8 cellular contexts compared by ENCODE assay signal in the genomic region with DNA sequence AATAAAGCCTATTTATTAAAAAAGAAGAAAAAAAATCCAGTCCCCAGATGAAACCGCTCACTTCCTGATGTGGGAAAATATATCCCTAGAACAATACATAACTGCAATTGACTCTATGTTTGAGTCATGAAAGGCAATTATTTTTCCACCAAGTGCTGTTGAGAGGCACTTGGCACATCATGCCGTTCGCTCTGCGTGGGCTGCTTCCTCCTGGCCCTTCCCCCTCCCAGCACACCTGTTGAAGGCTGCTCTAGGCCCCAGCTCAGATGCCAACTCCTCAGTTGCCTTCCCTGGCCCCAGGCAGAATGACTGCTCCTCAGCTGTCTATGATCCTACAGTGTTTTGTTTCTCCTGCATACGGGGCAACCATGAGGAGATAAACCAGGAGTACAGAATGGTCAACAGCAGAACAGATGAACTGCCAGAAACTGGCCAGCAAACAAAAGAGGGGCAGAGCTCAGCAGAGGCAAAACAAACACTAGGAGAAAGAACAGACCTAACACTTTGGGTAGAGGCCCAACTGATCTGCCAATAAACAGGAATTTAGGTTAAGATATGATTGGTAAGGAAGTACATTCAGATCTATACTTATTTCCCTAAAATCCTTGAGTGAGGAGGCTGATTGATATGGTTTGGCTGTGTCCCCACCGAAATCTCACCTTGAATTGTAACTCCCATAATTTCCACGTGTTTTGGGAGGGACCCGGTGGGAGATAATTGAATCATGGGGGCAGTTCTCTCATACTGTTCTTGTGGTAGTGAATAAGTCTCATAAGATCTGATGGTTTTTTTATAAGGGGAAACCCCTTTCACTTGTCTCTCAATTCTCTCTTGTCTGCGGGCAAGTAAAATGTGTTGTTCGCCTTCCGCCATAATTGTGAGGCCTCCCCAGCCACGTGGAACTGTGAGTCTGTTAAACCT. TPM values are rescaled to one million over a fixed set of nuclear protein-coding genes. Genes with fewer than 3 reads are reported as not detected.
DNase-seq lines count a peak whose midpoint lies in the region; ATAC-seq and TF ChIP-seq lines count a peak whose summit lies in the region.

No MANE protein-coding gene starts in this region.

- no peak for TF ChIP-seq CTCF in GM20000 (IDR thresholded peaks at IDR 0.05; ENCODE audit: extremely low read depth, missing control alignments)

- H3K4me1 Mint-ChIP-seq in activated T-helper 17 cell treated with anti-CD3 and anti-CD28 coated beads, Interleukin-2, amount 50 U/mL, for 72 hours = peaks cover 49% of the 10 kb centered on the region

- ATAC-seq in GM18520 (IDR thresholded peaks at IDR 0.05; ENCODE audit: unreplicated experiment) = peak; percentile 32
- peak; percentile 46 for ATAC-seq in HG03060 (IDR thresholded peaks at IDR 0.05; ENCODE audit: low read depth, unreplicated experiment)
- ATAC-seq in activated T-helper 17 cell treated with anti-CD3 and anti-CD28 coated beads, Interleukin-2, amount 50 U/mL, for 72 hours (replicated peaks) = peak; percentile 59

- peak; percentile 98 for DNase-seq in NCI-H69 (lab: John Stamatoyannopoulos, UW)
- DNase-seq in islet precursor cell = peak; percentile 73
- DNase-seq in stimulated activated CD4-positive, alpha-beta T cell treated with anti-CD3 and anti-CD28 coated beads, TNF-alpha, amount 100 ng/mL, for 4 hours (ENCODE audit: low read depth in 3 of 3) = peak; percentile 54 to 67 (median 59)
- DNase-seq in GM20000 (ENCODE audit: low spot score) = no peak
- no peak for DNase-seq in AG20443 (ENCODE audit: low spot score)

- peak overlapping the region; percentile 99 for H3K27ac Mint-ChIP-seq in activated T-helper 17 cell treated with anti-CD3 and anti-CD28 coated beads, Interleukin-2, amount 50 U/mL, for 72 hours

- H3K4me3 Mint-ChIP-seq in activated T-helper 17 cell treated with anti-CD3 and anti-CD28 coated beads, Interleukin-2, amount 50 U/mL, for 72 hours = peak overlapping the region; percentile 88

- H3K9me3 Mint-ChIP-seq in activated T-helper 17 cell treated with anti-CD3 and anti-CD28 coated beads, Interleukin-2, amount 50 U/mL, for 72 hours = no peaks in the 10 kb centered on the region

- H3K36me3 Mint-ChIP-seq in activated T-helper 17 cell treated with anti-CD3 and anti-CD28 coated beads, Interleukin-2, amount 50 U/mL, for 72 hours (ENCODE audit: low read depth) = peaks cover 100% of the 10 kb centered on the region

- no peaks in the 10 kb centered on the region for H3K27me3 Mint-ChIP-seq in activated T-helper 17 cell treated with anti-CD3 and anti-CD28 coated beads, Interleukin-2, amount 50 U/mL, for 72 hours

RNA-seq across cellular contexts. Expression of a gene that starts 58.7 kb away (rescaled TPM):
- 100 to 1,000 TPM; 161 to 192 TPM for total RNA-seq in activated T-helper 17 cell treated with anti-CD3 and anti-CD28 coated beads, Interleukin-2, amount 50 U/mL, for 72 hours

Comparison
In these comparisons a context has a peak if more than half of its experiments do, and no peak if none do; other contexts are left out.
1. DNase-seq: peak in NCI-H69 (single experiment), islet precursor cell (single experiment) and stimulated activated CD4-positive, alpha-beta T cell treated with anti-CD3 and anti-CD28 coated beads, TNF-alpha, amount 100 ng/mL, for 4 hours (3 of 3); none in GM20000 (single experiment) and AG20443 (single experiment).
2. Peak in every context shown above with its lines, with median percentiles within 50 percentile points of each other: ATAC-seq.